In the genomic region with DNA sequence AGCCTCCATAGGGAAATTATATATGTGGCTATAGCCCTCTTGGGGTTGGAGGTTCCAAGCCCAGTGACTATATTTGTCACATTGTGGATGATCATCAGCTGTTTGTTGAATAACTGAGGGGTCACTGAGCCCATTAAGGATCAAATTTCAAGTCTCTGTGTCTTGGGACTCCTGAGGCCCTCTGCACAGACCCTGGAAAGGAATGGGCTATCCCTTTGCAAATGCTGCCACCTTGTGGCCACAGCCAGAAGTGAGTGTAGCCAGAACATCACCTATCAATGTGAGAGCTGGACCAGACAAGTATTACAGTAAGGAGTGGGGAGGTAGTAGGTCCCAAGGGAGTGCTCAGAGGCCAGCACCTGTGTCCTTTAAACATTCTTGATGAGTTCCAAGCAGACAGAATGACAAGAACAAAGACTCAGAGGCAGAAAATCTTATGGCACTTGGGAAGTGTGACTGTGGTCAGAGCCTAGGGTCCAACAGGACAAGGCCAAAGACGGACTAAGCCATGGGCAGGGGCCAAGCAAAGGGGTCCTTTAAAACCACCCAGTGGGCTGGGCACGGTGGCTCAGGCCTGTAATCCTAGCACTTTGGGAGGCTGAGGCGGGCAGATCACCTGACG, we compare ENCODE assay signal across 8 cellular contexts. TPM values are rescaled to one million over a fixed set of nuclear protein-coding genes. Genes with fewer than 3 reads are reported as not detected.
DNase-seq lines count a peak whose midpoint lies in the region; ATAC-seq, FAIRE-seq and TF ChIP-seq lines count a peak whose summit lies in the region.

No MANE protein-coding gene starts in this region.

- no peak overlapping the region for H4K8ac ChIP-seq in H9 (replicated peaks; ENCODE audit: insufficient read length, low read depth, low read length)

- H3K79me1 ChIP-seq in H9 (ENCODE audit: insufficient read depth, low read depth, low read length, poor library complexity, severe bottlenecking) = no peaks in the 10 kb centered on the region

- H2AK5ac ChIP-seq in H9 (ENCODE audit: insufficient read length, low read length) = no peak overlapping the region

- H3K27me3 Mint-ChIP-seq in H9 (ENCODE audit: low read depth) = peaks cover 18% of the 10 kb centered on the region

- no peak overlapping the region for H3K27ac ChIP-seq in H9 (ENCODE audit: insufficient read length, low read depth, low read length)

- H3K9ac ChIP-seq in H9 (ENCODE audit: extremely low read depth, insufficient read length, low read length) = no peak overlapping the region

- H3T11ph ChIP-seq in H9 (ENCODE audit: low read length) = no peak overlapping the region

- no peak overlapping the region for H2BK20ac ChIP-seq in H9 (ENCODE audit: low read depth, low read length, poor library complexity, severe bottlenecking)

- DNase-seq in D721Med (ENCODE audit: insufficient read length, low spot score) = peak; percentile 89
- peak; percentile 85 for DNase-seq in H9
- peak; percentile 31 for DNase-seq in NCI-H1436 treated with DMSO at 0.1 percent for 48 hours (lab: John Stamatoyannopoulos, UW)
- peak; percentile 47 to 76 (median 64) for DNase-seq in T-helper 2 cell
- DNase-seq in amniotic stem cell (lab: John Stamatoyannopoulos, UW) = peak; percentile 68
- peak; percentile 90 for DNase-seq in left ventricle myocardium superior
- peak; percentile 93 for DNase-seq in sciatic nerve (ENCODE audit: low spot score)

- H3K9me3 Mint-ChIP-seq in H9 = no peaks in the 10 kb centered on the region; a peak in 1 of 5 replicates

- no peak overlapping the region for H3K18ac ChIP-seq in H9 (ENCODE audit: insufficient read length, low read depth, low read length)

- no CpG with 5 or more reads among the region's 4 CpGs for WGBS in H9 (ENCODE audit: extremely low coverage, insufficient read length, low lambda C conversion rate)

- no peak overlapping the region for H4K5ac ChIP-seq in H9 (ENCODE audit: insufficient read length, low read depth, low read length)

- H3K4me2 ChIP-seq in H9 (ENCODE audit: insufficient read depth, insufficient read length, low read length) = no peak overlapping the region

- intact Hi-C loops in left ventricle myocardium superior (cut with micrococcal nuclease) = loop anchor here (10.0 kb wide), 1 partner anchor 269 kb away; no protein-coding TSS in a partner anchor
- intact Hi-C loops in sciatic nerve (cut with DNase I) = no loop called here

- H2BK12ac ChIP-seq in H9 (ENCODE audit: insufficient read length, low read depth, low read length) = no peak overlapping the region

- no peak overlapping the region for H4K91ac ChIP-seq in H9 (ENCODE audit: insufficient read length, low read depth, low read length)

- H3K4me1 Mint-ChIP-seq in H9 = peaks cover 11 to 12% of the 10 kb centered on the region in 2 experiments

- H3K79me2 ChIP-seq in H9 (ENCODE audit: insufficient read depth, low read length) = no peaks in the 10 kb centered on the region

- H3K27me3 ChIP-seq in H9 (ENCODE audit: insufficient read depth, low read length) = no peaks in the 10 kb centered on the region

- no peak overlapping the region for H2BK5ac ChIP-seq in H9 (ENCODE audit: insufficient read length, low read length)

- no peak overlapping the region for H3K4me3 Mint-ChIP-seq in H9

- no peaks in the 10 kb centered on the region for H3K4me1 ChIP-seq in H9 (ENCODE audit: insufficient read depth, low read length)

- H3K36me3 Mint-ChIP-seq in H9 (ENCODE audit: insufficient read depth in 1 of 3, low read depth in 3 of 3) = no peaks in the 10 kb centered on the region

- TF ChIP-seq CTCF in D721Med (IDR thresholded peaks at IDR 0.05; ENCODE audit: insufficient read depth, missing control alignments) (peak; percentile 97), H9 (conservative IDR thresholded peaks at IDR 0.05) (peak; percentile 97; the same call in 2 of the 3 replicates)

- H4K20me1 ChIP-seq in H9 (ENCODE audit: control insufficient read depth, insufficient read depth, insufficient read length) = no peaks in the 10 kb centered on the region

- peak; percentile 91 for ATAC-seq in left ventricle myocardium superior
- ATAC-seq in sciatic nerve = peak; percentile 91
- no peak for ATAC-seq in HG03097 (IDR thresholded peaks at IDR 0.05; ENCODE audit: low FRiP score, unreplicated experiment)

- no peak overlapping the region for H2BK120ac ChIP-seq in H9 (ENCODE audit: low read depth, low read length, poor library complexity, severe bottlenecking)

- no peak overlapping the region for H3K4ac ChIP-seq in H9 (ENCODE audit: low read depth, low read length)

- no peaks in the 10 kb centered on the region for H3K23me2 ChIP-seq in H9 (ENCODE audit: insufficient read length, low read depth, low read length, poor library complexity, severe bottlenecking)

- H3K14ac ChIP-seq in H9 (ENCODE audit: insufficient read depth, low read length) = no peak overlapping the region

- no peak overlapping the region for H3K56ac ChIP-seq in H9 (ENCODE audit: insufficient read length, low read depth, low read length)

- no peak overlapping the region for H3K23ac ChIP-seq in H9 (ENCODE audit: insufficient read length, low read depth, low read length)

- no peak overlapping the region for H2AFZ ChIP-seq in H9 (ENCODE audit: low read length)

- no peak overlapping the region for H2BK15ac ChIP-seq in H9 (ENCODE audit: low read depth, low read length)

- H3K27ac Mint-ChIP-seq in H9 = no peak overlapping the region; a peak in 1 of 7 replicates

- FAIRE-seq in D721Med (lab: Jason Lieb, UNC) = peak; percentile 85

- H3K9me3 ChIP-seq in H9 (ENCODE audit: control insufficient read depth, low read depth, low read length) = no peaks in the 10 kb centered on the region

RNA-seq across cellular contexts. Expression of gene RPP25L, which starts 8.2 kb away (rescaled TPM):
- 16.4 and 17.2 TPM in 2 replicates for total RNA-seq in H9 (2021)
- total RNA-seq in left ventricle myocardium superior = 40.8 TPM
- total RNA-seq in sciatic nerve = 17.0 TPM

RNA-seq across cellular contexts. Expression of gene CNTFR, which starts 14.2 kb away (rescaled TPM):
- total RNA-seq in H9 (2021) = 0.55 and 1.3 TPM in 2 replicates
- 3.3 TPM for total RNA-seq in left ventricle myocardium superior
- total RNA-seq in sciatic nerve = 23.2 TPM

RNA-seq across cellular contexts. Expression of gene DCTN3, which starts 16.6 kb away (rescaled TPM):
- total RNA-seq in H9 (2021) (35.2 and 40.0 TPM in 2 replicates), left ventricle myocardium superior (139 TPM), sciatic nerve (67.6 TPM)

RNA-seq across cellular contexts. Expression of gene ARID3C, which starts 25.1 kb away (rescaled TPM):
- total RNA-seq in H9 (2021) (not detected in 2 replicates), left ventricle myocardium superior (not detected), sciatic nerve (1.2 TPM)

RNA-seq across cellular contexts. Expression of gene SIGMAR1, which starts 33.9 kb away (rescaled TPM):
- 68.2 and 68.3 TPM in 2 replicates for total RNA-seq in H9 (2021)
- 23.1 TPM for total RNA-seq in left ventricle myocardium superior
- 43.6 TPM for total RNA-seq in sciatic nerve

Comparison
In these comparisons a context has a peak if more than half of its experiments do, and no peak if none do; other contexts are left out.
1. DNase-seq: peak in every context shown above with its lines; median percentile 93 in sciatic nerve; 90 in left ventricle myocardium superior; 89 in D721Med; 85 in H9; 68 in amniotic stem cell; 64 in T-helper 2 cell; 31 in NCI-H1436 treated with DMSO at 0.1 percent for 48 hours.